Comparison of ENCODE assay signal across 9 cellular contexts in genomic region chr20:35171438-35171752, GRCh38. TPM values are rescaled to one million over a fixed set of nuclear protein-coding genes. Genes with fewer than 3 reads are reported as not detected.
DNase-seq lines count a peak whose midpoint lies in the region; ATAC-seq and TF ChIP-seq lines count a peak whose summit lies in the region.
"Had no signal": no experiment of that assay in that cellular context is flagged by ENCODE, and none has a peak within 500 bp of the region (broad histone marks: within the 10 kb centered on the region; RNA-seq: fewer than 3 reads in every experiment).

No MANE protein-coding gene starts in this region.

- TF ChIP-seq CTCF in esophagus squamous epithelium (IDR thresholded peaks at IDR 0.05): no peak

- in situ Hi-C loops in GM23248 (cut with MboI): no loop called here

- H3K27me3 ChIP-seq in GM23248 (replicated peaks; ENCODE audit: insufficient read depth) (no peaks in the 10 kb centered on the region), SJSA1 (replicated peaks) (no peaks in the 10 kb centered on the region), esophagus squamous epithelium (no peaks in the 10 kb centered on the region)

- H3K4me1 ChIP-seq in GM23248 (ENCODE audit: insufficient read depth) (peaks cover 13% of the 10 kb centered on the region; the same call in 1 of the 2 replicates), SJSA1 (replicated peaks) (peaks cover 6% of the 10 kb centered on the region), esophagus squamous epithelium (peaks cover 0 to 38% (median 15%) of the 10 kb centered on the region in 3 donors)

- WGBS in GM23248 (ENCODE audit: low coverage in 1 of 2, low lambda C conversion rate in 2 of 2, missing lambda C conversion rate in 2 of 2), 2 experiments: 0% methylated on average over 1 of the region's 1 CpG
- 11 to 40% methylated on average over 1 of the region's 1 CpG for WGBS in esophagus squamous epithelium, 2 donors

- no peaks in the 10 kb centered on the region for H3K9me3 ChIP-seq in GM23248 (ENCODE audit: low read depth)
- H3K9me3 ChIP-seq in SJSA1 (replicated peaks): no peaks in the 10 kb centered on the region
- H3K9me3 ChIP-seq in esophagus squamous epithelium: no peaks in the 10 kb centered on the region

- TF ChIP-seq POLR2A in esophagus squamous epithelium (IDR thresholded peaks at IDR 0.05): no peak

- H3K79me2 ChIP-seq in GM23248 (ENCODE audit: insufficient read depth): no peaks in the 10 kb centered on the region

- H3K36me3 ChIP-seq in GM23248 (ENCODE audit: low read depth): no peaks in the 10 kb centered on the region
- no peaks in the 10 kb centered on the region for H3K36me3 ChIP-seq in SJSA1
- peaks cover 0 to 7% (median 0%) of the 10 kb centered on the region in 3 donors for H3K36me3 ChIP-seq in esophagus squamous epithelium

- H3K4me3 ChIP-seq in GM23248: peak overlapping the region; percentile 76
- H3K4me3 ChIP-seq in SJSA1: peak overlapping the region; percentile 31
- peak overlapping the region in 3 of 4 donors; percentile 39 to 64 (median 44) for H3K4me3 ChIP-seq in esophagus squamous epithelium
- peak overlapping the region; percentile 55 for H3K4me3 ChIP-seq in skeletal muscle cell (ENCODE audit: low read depth, low read length)

- ATAC-seq in HG03571 (IDR thresholded peaks at IDR 0.05; ENCODE audit: unreplicated experiment): no peak

- no peak for DNase-seq in GM23248
- no peak for DNase-seq in SJSA1 (ENCODE audit: low read depth in 1 of 2, low spot score in 2 of 2)
- DNase-seq in esophagus squamous epithelium (lab: John Stamatoyannopoulos, UW): no peak
- DNase-seq in skeletal muscle cell (ENCODE audit: low read depth): no peak
- DNase-seq in NCI-H1048 (lab: John Stamatoyannopoulos, UW): no peak
- no peak for DNase-seq in posterior cingulate gyrus
- no peak for DNase-seq in NCI-H1105 (lab: John Stamatoyannopoulos, UW)
- DNase-seq: NCI-H2107 had no signal

- intact Hi-C loops in esophagus squamous epithelium (cut with DNase I) (no loop called here), posterior cingulate gyrus (cut with DNase I) (no loop called here)

- H2AFZ ChIP-seq in GM23248: peak overlapping the region; percentile 89

- peak overlapping the region; percentile 91 for H3K4me2 ChIP-seq in GM23248 (ENCODE audit: unreplicated experiment)

- H4K20me1 ChIP-seq in GM23248 (ENCODE audit: insufficient read depth): no peaks in the 10 kb centered on the region

- H3K9ac ChIP-seq in GM23248: peak overlapping the region; percentile 74; the same call in 1 of the 2 replicates

- H3K9me2 ChIP-seq in GM23248 (ENCODE audit: insufficient read depth): no peaks in the 10 kb centered on the region

- peak overlapping the region; percentile 41; the same call in 1 of the 2 replicates for H3K27ac ChIP-seq in GM23248
- H3K27ac ChIP-seq in SJSA1: no peak overlapping the region
- H3K27ac ChIP-seq in esophagus squamous epithelium: peak overlapping the region; percentile 61 to 81 (median 72)

- peaks cover 10% of the 10 kb centered on the region for H3F3A ChIP-seq in GM23248 (ENCODE audit: insufficient read depth)

RNA-seq across cellular contexts. Expression of gene PROCR, which starts 0.5 kb away (rescaled TPM):
- 34.4 and 44.3 TPM in 2 replicates for total RNA-seq in GM23248 (2014; rRNA removed; shearing (Covaris generic))
- polyA plus RNA-seq in GM23248 (2016; fragmentation: Nextera tagmentation; extraction: Ambion mirVana): 38.5 and 38.7 TPM in 2 replicates
- 20.4 and 22.0 TPM in 2 replicates for total RNA-seq in SJSA1 (2014; rRNA removed; shearing (Covaris generic))
- total RNA-seq in esophagus squamous epithelium: 10 to 100 TPM in 3 of 4 donors, 1 to 10 TPM in 1; 2.5 to 19.6 (median 14.6) TPM

RNA-seq across cellular contexts. Expression of gene EDEM2, which starts 24.3 kb away (rescaled TPM):
- 25.8 and 34.9 TPM in 2 replicates for total RNA-seq in GM23248 (2014; rRNA removed; shearing (Covaris generic))
- polyA plus RNA-seq in GM23248 (2016; fragmentation: Nextera tagmentation; extraction: Ambion mirVana): 31.9 and 33.5 TPM in 2 replicates
- 12.1 and 19.1 TPM in 2 replicates for total RNA-seq in SJSA1 (2014; rRNA removed; shearing (Covaris generic))
- 10 to 100 TPM; 12.5 to 17.5 (median 14.6) TPM for total RNA-seq in esophagus squamous epithelium

RNA-seq across cellular contexts. Expression of gene MMP24, which starts 55.1 kb away (rescaled TPM):
- 7.1 and 8.5 TPM in 2 replicates for total RNA-seq in GM23248 (2014; rRNA removed; shearing (Covaris generic))
- 0.61 and 0.70 TPM in 2 replicates for polyA plus RNA-seq in GM23248 (2016; fragmentation: Nextera tagmentation; extraction: Ambion mirVana)
- total RNA-seq in SJSA1 (2014; rRNA removed; shearing (Covaris generic)): 0.50 and 0.71 TPM in 2 replicates
- under 1 TPM in 3 of 4 donors, not detected in 1; 0.06 to 0.38 (median 0.08) TPM for total RNA-seq in esophagus squamous epithelium
